ENCODE assay signal across 29 cellular contexts in genomic region chr3:146557745-146558144, GRCh38. TPM values are rescaled to one million over a fixed set of nuclear protein-coding genes. Genes with fewer than 3 reads are reported as not detected.
"Had no signal": no experiment of that assay in that cellular context is flagged by ENCODE, and none has a peak within 500 bp of the region (broad histone marks: within the 10 kb centered on the region; RNA-seq: fewer than 3 reads in every experiment).

No MANE protein-coding gene starts in this region.

- H3K4me2 ChIP-seq: neural progenitor cell had no signal

- H3K27ac ChIP-seq: ascending aorta, brain microvascular endothelial cell, foreskin keratinocyte, neural progenitor cell, pancreas, thyroid gland had no signal

- H3K27ac Mint-ChIP-seq: activated naive CD4-positive, alpha-beta T cell treated with anti-CD3 and anti-CD28 coated beads, Interleukin-2, amount 50 U/mL, for 72 hours; activated T-cell treated with anti-CD3 and anti-CD28 coated beads, Interleukin-2, amount 50 U/mL, for 24 hours; activated T-helper 17 cell treated with anti-CD3 and anti-CD28 coated beads, Interleukin-2, amount 50 U/mL, for 72 hours; dendritic cell treated with granulocyte-macrophage colony-stimulating factor and Interleukin-4, amounts not matched to agents 40 ng/mL and 50 ng/mL, for 4 days; mesothelial cell of epicardium; naive thymus-derived CD8-positive, alpha-beta T cell; neural progenitor cell; stimulated activated naive CD8-positive, alpha-beta T cell treated with anti-CD3 and anti-CD28 coated beads, Interleukin-15, Interleukin-2, amounts not matched to agents 100 ng/mL and 50 ng/mL, for 24 hours; T-helper 2 cell treated with Interferon-gamma antibody and Interleukin-4, amounts not matched to agents 5 μg/mL and 100 μg/mL, for 36 hours had no signal

- H3K4me1 ChIP-seq: ascending aorta, foreskin keratinocyte, neural progenitor cell, pancreas, thyroid gland had no signal

- DNase-seq: activated CD4-positive, alpha-beta T cell treated with anti-CD3 and anti-CD28 coated beads for 1 hour; activated CD4-positive, alpha-beta T cell treated with anti-CD3 and anti-CD28 coated beads, Interleukin-2, amount 50 U/mL, for 4 hours; activated CD8-positive, alpha-beta memory T cell treated with anti-CD3 and anti-CD28 coated beads for 24 hours; activated CD8-positive, alpha-beta memory T cell treated with anti-CD3 and anti-CD28 coated beads, Interleukin-2, amount 50 U/mL, for 4 hours; activated T-cell treated with anti-CD3 and anti-CD28 coated beads, Interleukin-2, amount 50 U/mL, for 24 hours; brain microvascular endothelial cell; effector CD4-positive, alpha-beta T cell; foreskin keratinocyte; kidney; mammary epithelial cell; naive thymus-derived CD8-positive, alpha-beta T cell; pancreas; right cardiac atrium; stimulated activated CD4-positive, alpha-beta T cell treated with anti-CD3 and anti-CD28 coated beads, Interleukin-1b, Interleukin-23, amount 100 ng/mL, for 48 hours; substantia nigra; thyroid gland had no signal

- H3K9me3 ChIP-seq: ascending aorta, pancreas, thyroid gland had no signal

- ATAC-seq: activated naive CD4-positive, alpha-beta T cell treated with anti-CD3 and anti-CD28 coated beads, Interleukin-2, amount 50 U/mL, for 72 hours; activated T-helper 17 cell treated with anti-CD3 and anti-CD28 coated beads, Interleukin-2, amount 50 U/mL, for 72 hours; foreskin keratinocyte; naive thymus-derived CD8-positive, alpha-beta T cell; right cardiac atrium had no signal

- H3K4me1 Mint-ChIP-seq: mesothelial cell of epicardium; naive thymus-derived CD8-positive, alpha-beta T cell; neural progenitor cell had no signal

- H3K9ac ChIP-seq: neural progenitor cell had no signal

- H3K36me3 Mint-ChIP-seq: activated naive CD4-positive, alpha-beta T cell treated with anti-CD3 and anti-CD28 coated beads, Interleukin-2, amount 50 U/mL, for 72 hours; mesothelial cell of epicardium; neural progenitor cell had no signal

- FAIRE-seq: kidney, pancreas had no signal

- H3K27me3 Mint-ChIP-seq: dendritic cell treated with granulocyte-macrophage colony-stimulating factor and Interleukin-4, amounts not matched to agents 40 ng/mL and 50 ng/mL, for 4 days; stimulated activated naive CD8-positive, alpha-beta T cell treated with anti-CD3 and anti-CD28 coated beads, Interleukin-15, Interleukin-2, amounts not matched to agents 100 ng/mL and 50 ng/mL, for 24 hours had no signal

- H3K36me3 ChIP-seq: ascending aorta, brain microvascular endothelial cell, neural progenitor cell, pancreas, thyroid gland had no signal

- H3K4me3 Mint-ChIP-seq: activated T-cell treated with anti-CD3 and anti-CD28 coated beads, Interleukin-2, amount 50 U/mL, for 24 hours; activated T-helper 17 cell treated with anti-CD3 and anti-CD28 coated beads, Interleukin-2, amount 50 U/mL, for 72 hours; dendritic cell treated with granulocyte-macrophage colony-stimulating factor and Interleukin-4, amounts not matched to agents 40 ng/mL and 50 ng/mL, for 4 days; mesothelial cell of epicardium; naive thymus-derived CD8-positive, alpha-beta T cell; neural progenitor cell; stimulated activated naive CD8-positive, alpha-beta T cell treated with anti-CD3 and anti-CD28 coated beads, Interleukin-15, Interleukin-2, amounts not matched to agents 100 ng/mL and 50 ng/mL, for 24 hours; T-helper 2 cell treated with Interferon-gamma antibody and Interleukin-4, amounts not matched to agents 5 μg/mL and 100 μg/mL, for 36 hours had no signal

- H3K9me3 Mint-ChIP-seq: activated naive CD4-positive, alpha-beta T cell treated with anti-CD3 and anti-CD28 coated beads, Interleukin-2, amount 50 U/mL, for 72 hours; activated T-cell treated with anti-CD3 and anti-CD28 coated beads, Interleukin-2, amount 50 U/mL, for 24 hours; activated T-helper 17 cell treated with anti-CD3 and anti-CD28 coated beads, Interleukin-2, amount 50 U/mL, for 72 hours; dendritic cell treated with granulocyte-macrophage colony-stimulating factor and Interleukin-4, amounts not matched to agents 40 ng/mL and 50 ng/mL, for 4 days; neural progenitor cell; stimulated activated naive CD8-positive, alpha-beta T cell treated with anti-CD3 and anti-CD28 coated beads, Interleukin-15, Interleukin-2, amounts not matched to agents 100 ng/mL and 50 ng/mL, for 24 hours; T-helper 2 cell treated with Interferon-gamma antibody and Interleukin-4, amounts not matched to agents 5 μg/mL and 100 μg/mL, for 36 hours had no signal

- H3K27me3 ChIP-seq: ascending aorta, brain microvascular endothelial cell, foreskin keratinocyte, neural progenitor cell, pancreas, thyroid gland had no signal

- H2AFZ ChIP-seq: neural progenitor cell had no signal

- H3K4me3 ChIP-seq: ascending aorta, neural progenitor cell, pancreas, thyroid gland had no signal

RNA-seq across cellular contexts. Expression of gene PLSCR5, which starts 47.4 kb away (rescaled TPM):
- total RNA-seq: activated naive CD4-positive, alpha-beta T cell treated with anti-CD3 and anti-CD28 coated beads, Interleukin-2, amount 50 U/mL, for 72 hours; activated T-helper 17 cell treated with anti-CD3 and anti-CD28 coated beads, Interleukin-2, amount 50 U/mL, for 72 hours; ascending aorta; foreskin keratinocyte; kidney; mammary epithelial cell; mesothelial cell of epicardium; naive thymus-derived CD8-positive, alpha-beta T cell; pancreas; pulmonary artery endothelial cell; right cardiac atrium; skeletal muscle tissue; thyroid gland; ureter had no signal
- polyA plus RNA-seq: adipose tissue; esophagus; foreskin keratinocyte; mammary epithelial cell; naive thymus-derived CD8-positive, alpha-beta T cell; pancreas; right cardiac atrium had no signal
